Comparison of ENCODE assay signal across 23 cellular contexts in the genomic region with DNA sequence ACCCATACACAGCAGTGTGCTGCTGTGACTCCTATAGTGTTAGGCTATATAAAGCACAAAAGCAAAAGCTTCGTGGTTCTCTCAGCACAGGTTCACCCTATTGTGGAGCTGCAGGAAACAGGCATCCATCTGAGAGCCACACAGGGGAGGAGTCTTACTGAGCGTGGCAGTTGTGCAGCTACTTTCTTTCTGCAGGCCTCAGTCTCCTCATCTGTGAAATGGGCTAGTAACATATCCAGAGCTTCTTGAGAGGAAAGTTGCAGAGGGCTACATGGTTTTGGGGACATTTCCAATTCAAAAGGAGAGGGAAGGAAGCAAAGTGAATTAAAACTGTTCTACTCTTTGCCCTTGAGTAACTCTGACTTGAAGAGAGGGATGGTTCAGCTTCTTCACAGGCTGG.
"Had no signal": no experiment of that assay in that cellular context is flagged by ENCODE, and none has a peak within 500 bp of the region (broad histone marks: within the 10 kb centered on the region; RNA-seq: fewer than 3 reads in every experiment).

No MANE protein-coding gene starts in this region.

- DNase-seq: cortex of kidney; dorsolateral prefrontal cortex; effector CD8-positive, alpha-beta T cell; gastrocnemius medialis; left colon; left ventricle myocardium superior; mesenchymal stem cell; naive thymus-derived CD4-positive, alpha-beta T cell; nucleus accumbens; ovary; right cardiac atrium; small intestine; stimulated activated CD4-positive, alpha-beta T cell treated with anti-CD3 and anti-CD28 coated beads, Interleukin-4, amount 100 ng/mL, for 1 hour; stimulated activated CD8-positive, alpha-beta memory T cell treated with anti-CD3 and anti-CD28 coated beads, Interleukin-4, amount 100 ng/mL, for 48 hours; stimulated activated naive CD8-positive, alpha-beta T cell treated with anti-CD3 and anti-CD28 coated beads, Interleukin-15, Interleukin-2, amounts not matched to agents 100 U/mL and 50 U/mL, for 24 hours; thyroid gland had no signal

- H3K9me3 ChIP-seq: gastrocnemius medialis, ovary, suprapubic skin, thyroid gland had no signal

- H2AFZ ChIP-seq: neural progenitor cell had no signal

- H3K36me3 ChIP-seq: gastrocnemius medialis, neural progenitor cell, ovary, suprapubic skin, thyroid gland had no signal

- H3K27me3 ChIP-seq: neural progenitor cell, ovary, thyroid gland had no signal

- ATAC-seq: esophagus mucosa; gastrocnemius medialis; left colon; left ventricle myocardium superior; naive thymus-derived CD4-positive, alpha-beta T cell; stimulated activated effector memory CD8-positive, alpha-beta T cell treated with anti-CD3 and anti-CD28 coated beads, Interleukin-12 subunit alpha, Interleukin-12 subunit beta, amount 100 ng/mL, for 72 hours; stimulated activated naive CD8-positive, alpha-beta T cell treated with anti-CD3 and anti-CD28 coated beads, Interleukin-15, Interleukin-2, amounts not matched to agents 100 U/mL and 50 U/mL, for 24 hours had no signal

- H3K9ac ChIP-seq: neural progenitor cell had no signal

- H3K4me2 ChIP-seq: neural progenitor cell had no signal

- H3K4me3 ChIP-seq: dorsolateral prefrontal cortex, gastrocnemius medialis, lung, neural progenitor cell, ovary, suprapubic skin, thyroid gland had no signal

- H3K27ac ChIP-seq: gastrocnemius medialis, neural progenitor cell, ovary, suprapubic skin, thyroid gland had no signal

- FAIRE-seq: endometrium, small intestine, urothelium cell line had no signal

- H3K4me1 ChIP-seq: gastrocnemius medialis, thyroid gland had no signal
